15 cellular contexts compared by ENCODE assay signal in genomic region chr2:85748039-85748438, GRCh38. TPM values are rescaled to one million over a fixed set of nuclear protein-coding genes. Genes with fewer than 3 reads are reported as not detected.
DNase-seq lines count a peak whose midpoint lies in the region; ATAC-seq, FAIRE-seq and TF ChIP-seq lines count a peak whose summit lies in the region.
"Had no signal": no experiment of that assay in that cellular context is flagged by ENCODE, and none has a peak within 500 bp of the region (broad histone marks: within the 10 kb centered on the region; RNA-seq: fewer than 3 reads in every experiment).

No MANE protein-coding gene starts in this region.

- peak; percentile 53 for ATAC-seq in GM19438 (IDR thresholded peaks at IDR 0.05; ENCODE audit: low read depth, unreplicated experiment)
- peak; percentile 84 for ATAC-seq in HG03108 (IDR thresholded peaks at IDR 0.05; ENCODE audit: unreplicated experiment)
- ATAC-seq in activated B cell treated with CpG ODN at 0.5 μM for 24 hours (ENCODE audit: low read depth) = peak; percentile 58
- ATAC-seq: WTC11 had no signal

- intact Hi-C loops in activated B cell treated with CpG ODN at 0.5 μM for 24 hours (cut with micrococcal nuclease) = no loop called here
- intact Hi-C loops in activated T-helper 2 cell treated with anti-CD3 and anti-CD28 coated beads, Interferon-gamma antibody, Interleukin-2, Interleukin-4, amounts not matched to agents 10 μg/mL and 5 μg/mL and 100 μg/mL, durations not matched to agents 14 hours and 24 hours and 36 hours (cut with micrococcal nuclease) = no loop called here

- no peak overlapping the region for H3K27ac ChIP-seq in endodermal cell (ENCODE audit: low read depth, low read length)

- H3K36me3 Mint-ChIP-seq in activated B cell treated with CpG ODN at 0.5 μM for 24 hours (ENCODE audit: low read depth) (no peaks in the 10 kb centered on the region), endodermal cell (ENCODE audit: low read depth) (no peaks in the 10 kb centered on the region)
- H3K36me3 Mint-ChIP-seq in activated T-helper 2 cell treated with anti-CD3 and anti-CD28 coated beads, Interferon-gamma antibody, Interleukin-2, Interleukin-4, amounts not matched to agents 10 μg/mL and 5 μg/mL and 100 μg/mL, durations not matched to agents 14 hours and 24 hours and 36 hours (ENCODE audit: low read depth) = no peaks in the 10 kb centered on the region
- H3K36me3 Mint-ChIP-seq: WTC11 had no signal

- no peak for TF ChIP-seq CTCF in GM10248 (IDR thresholded peaks at IDR 0.05; ENCODE audit: control extremely low read depth, extremely low read depth, low read depth, missing control alignments)
- TF ChIP-seq CTCF in activated B cell treated with CpG ODN at 0.5 μM for 24 hours (IDR thresholded peaks at IDR 0.05) = no peak
- no peak for TF ChIP-seq CTCF in endodermal cell (conservative IDR thresholded peaks at IDR 0.05)

- no peaks in the 10 kb centered on the region for H3K9me3 ChIP-seq in endodermal cell (ENCODE audit: control insufficient read depth, low read length)

- CTCF ChIA-PET in GM10248 (lab: Yijun Ruan, JAX) = interaction anchor here (0.8 to 4.5 kb wide), 3 partner anchors 12 to 66 kb away, joined by 3 to 39 read pairs (median 6); no protein-coding TSS in a partner anchor
- CTCF ChIA-PET in activated B cell treated with CpG ODN at 0.5 μM for 24 hours (lab: Charles Lee) = interaction anchor here (1.0 kb wide), 1 partner anchor 66 kb away, joined by 3 read pairs; no protein-coding TSS in a partner anchor

- H3K27ac Mint-ChIP-seq in activated B cell treated with CpG ODN at 0.5 μM for 24 hours (no peak overlapping the region), endodermal cell (no peak overlapping the region)
- H3K27ac Mint-ChIP-seq in activated T-helper 2 cell treated with anti-CD3 and anti-CD28 coated beads, Interferon-gamma antibody, Interleukin-2, Interleukin-4, amounts not matched to agents 10 μg/mL and 5 μg/mL and 100 μg/mL, durations not matched to agents 14 hours and 24 hours and 36 hours = no peak overlapping the region
- H3K27ac Mint-ChIP-seq: activated naive CD4-positive, alpha-beta T cell treated with anti-CD3 and anti-CD28 coated beads for 36 hours; WTC11 had no signal

- H3K4me1 ChIP-seq in endodermal cell (ENCODE audit: control insufficient read depth, insufficient read depth, low read length) = peaks cover 8% of the 10 kb centered on the region

- no peak overlapping the region for H3K4me3 ChIP-seq in endodermal cell (ENCODE audit: low read length)
- H3K4me3 ChIP-seq: dorsolateral prefrontal cortex, Peyer's patch had no signal

- WGBS in endodermal cell (ENCODE audit: insufficient coverage in 1 of 2, insufficient read length in 1 of 2), 2 experiments = 92 to 100% methylated on average over 2 to 4 of the region's 4 CpGs

- H3K36me3 ChIP-seq in endodermal cell (ENCODE audit: control insufficient read depth, insufficient read depth, low read length) = no peaks in the 10 kb centered on the region
- H3K36me3 ChIP-seq: Peyer's patch had no signal

- H3K9me3 Mint-ChIP-seq in activated B cell treated with CpG ODN at 0.5 μM for 24 hours (peaks cover 3% of the 10 kb centered on the region), endodermal cell (no peaks in the 10 kb centered on the region)
- H3K9me3 Mint-ChIP-seq in activated T-helper 2 cell treated with anti-CD3 and anti-CD28 coated beads, Interferon-gamma antibody, Interleukin-2, Interleukin-4, amounts not matched to agents 10 μg/mL and 5 μg/mL and 100 μg/mL, durations not matched to agents 14 hours and 24 hours and 36 hours = no peaks in the 10 kb centered on the region
- H3K9me3 Mint-ChIP-seq: activated naive CD4-positive, alpha-beta T cell treated with anti-CD3 and anti-CD28 coated beads for 36 hours; WTC11 had no signal

- peaks cover 89% of the 10 kb centered on the region for H3K27me3 ChIP-seq in endodermal cell (ENCODE audit: control insufficient read depth, insufficient read depth, low read length, poor library complexity, severe bottlenecking)
- H3K27me3 ChIP-seq: dorsolateral prefrontal cortex, Peyer's patch had no signal

- H3K4me3 Mint-ChIP-seq in activated B cell treated with CpG ODN at 0.5 μM for 24 hours (no peak overlapping the region), endodermal cell (no peak overlapping the region)
- no peak overlapping the region for H3K4me3 Mint-ChIP-seq in activated T-helper 2 cell treated with anti-CD3 and anti-CD28 coated beads, Interferon-gamma antibody, Interleukin-2, Interleukin-4, amounts not matched to agents 10 μg/mL and 5 μg/mL and 100 μg/mL, durations not matched to agents 14 hours and 24 hours and 36 hours (ENCODE audit: low read depth)
- H3K4me3 Mint-ChIP-seq: activated naive CD4-positive, alpha-beta T cell treated with anti-CD3 and anti-CD28 coated beads for 36 hours; WTC11 had no signal

- POLR2A ChIA-PET in GM10248 (lab: Yijun Ruan, JAX) = no interaction called here
- POLR2A ChIA-PET in activated B cell treated with CpG ODN at 0.5 μM for 24 hours (lab: Charles Lee) = no interaction called here

- FAIRE-seq in frontal cortex (lab: Jason Lieb, UNC) = no peak

- H3K27me3 Mint-ChIP-seq in activated B cell treated with CpG ODN at 0.5 μM for 24 hours (peaks cover 13% of the 10 kb centered on the region), endodermal cell (ENCODE audit: insufficient read depth) (peaks cover 90% of the 10 kb centered on the region)
- H3K27me3 Mint-ChIP-seq in activated T-helper 2 cell treated with anti-CD3 and anti-CD28 coated beads, Interferon-gamma antibody, Interleukin-2, Interleukin-4, amounts not matched to agents 10 μg/mL and 5 μg/mL and 100 μg/mL, durations not matched to agents 14 hours and 24 hours and 36 hours (ENCODE audit: low read depth) = peaks cover 78% of the 10 kb centered on the region

- DNase-seq in GM10248 (ENCODE audit: extremely low spot score) (peak; percentile 63), activated B cell treated with CpG ODN at 0.5 μM for 24 hours (no peak), endodermal cell (no peak), frontal cortex (ENCODE audit: low spot score in 2 of 2) (no peak)
- no peak for DNase-seq in activated T-helper 2 cell treated with anti-CD3 and anti-CD28 coated beads, Interferon-gamma antibody, Interleukin-2, Interleukin-4, amounts not matched to agents 10 μg/mL and 5 μg/mL and 100 μg/mL, durations not matched to agents 14 hours and 24 hours and 36 hours (ENCODE audit: low spot score)
- no peak for DNase-seq in stimulated activated CD4-positive, alpha-beta T cell treated with anti-CD3 and anti-CD28 coated beads, Interleukin-2, amount 100 ng/mL, for 24 hours
- DNase-seq: activated naive CD4-positive, alpha-beta T cell treated with anti-CD3 and anti-CD28 coated beads for 36 hours; dorsolateral prefrontal cortex; NCI-H1048; Peyer's patch; stimulated activated CD4-positive, alpha-beta T cell treated with anti-CD3 and anti-CD28 coated beads, Interleukin-12 subunit alpha, Interleukin-12 subunit beta, amount 100 ng/mL, for 4 hours; stimulated activated naive CD4-positive, alpha-beta T cell treated with Interleukin-2 at 50 U/mL for 16 hours had no signal

- no peak overlapping the region for H3K9ac ChIP-seq in endodermal cell (ENCODE audit: extremely low read depth, low read length, poor library complexity, severe bottlenecking)

- peaks cover 58% of the 10 kb centered on the region for H3K4me1 Mint-ChIP-seq in activated B cell treated with CpG ODN at 0.5 μM for 24 hours
- peaks cover 12% of the 10 kb centered on the region for H3K4me1 Mint-ChIP-seq in endodermal cell
- peaks cover 5% of the 10 kb centered on the region for H3K4me1 Mint-ChIP-seq in activated T-helper 2 cell treated with anti-CD3 and anti-CD28 coated beads, Interferon-gamma antibody, Interleukin-2, Interleukin-4, amounts not matched to agents 10 μg/mL and 5 μg/mL and 100 μg/mL, durations not matched to agents 14 hours and 24 hours and 36 hours (ENCODE audit: low read depth)

RNA-seq across cellular contexts. Expression of gene ATOH8, which starts 5.8 kb away (rescaled TPM):
- total RNA-seq in activated B cell treated with CpG ODN at 0.5 μM for 24 hours (not detected in 2 replicates), endodermal cell (1 to 10 TPM; 1.3 to 1.6 TPM), frontal cortex (2.0 TPM)
- 6.6 TPM for polyA plus RNA-seq in endodermal cell (2013, experiment 1 of 2)
- 8.9 TPM for polyA plus RNA-seq in endodermal cell (2013, experiment 2 of 2)
- total RNA-seq in activated T-helper 2 cell treated with anti-CD3 and anti-CD28 coated beads, Interferon-gamma antibody, Interleukin-2, Interleukin-4, amounts not matched to agents 10 μg/mL and 5 μg/mL and 100 μg/mL, durations not matched to agents 14 hours and 24 hours and 36 hours = 0.07 and 0.11 TPM in 2 replicates
- total RNA-seq: activated naive CD4-positive, alpha-beta T cell treated with anti-CD3 and anti-CD28 coated beads for 36 hours had no signal

RNA-seq across cellular contexts. Expression of gene GNLY, which starts 53.9 kb away (rescaled TPM):
- 1.8 and 2.3 TPM in 2 replicates for total RNA-seq in activated B cell treated with CpG ODN at 0.5 μM for 24 hours
- total RNA-seq in endodermal cell = not detected
- 0.39 TPM for polyA plus RNA-seq in endodermal cell (2013, experiment 1 of 2)
- 0.66 TPM for polyA plus RNA-seq in endodermal cell (2013, experiment 2 of 2)
- 21.9 and 23.5 TPM in 2 replicates for total RNA-seq in activated T-helper 2 cell treated with anti-CD3 and anti-CD28 coated beads, Interferon-gamma antibody, Interleukin-2, Interleukin-4, amounts not matched to agents 10 μg/mL and 5 μg/mL and 100 μg/mL, durations not matched to agents 14 hours and 24 hours and 36 hours
- total RNA-seq in frontal cortex = not detected
- total RNA-seq: WTC11 had no signal
